Comparison of ENCODE assay signal across 17 cellular contexts in the genomic region with DNA sequence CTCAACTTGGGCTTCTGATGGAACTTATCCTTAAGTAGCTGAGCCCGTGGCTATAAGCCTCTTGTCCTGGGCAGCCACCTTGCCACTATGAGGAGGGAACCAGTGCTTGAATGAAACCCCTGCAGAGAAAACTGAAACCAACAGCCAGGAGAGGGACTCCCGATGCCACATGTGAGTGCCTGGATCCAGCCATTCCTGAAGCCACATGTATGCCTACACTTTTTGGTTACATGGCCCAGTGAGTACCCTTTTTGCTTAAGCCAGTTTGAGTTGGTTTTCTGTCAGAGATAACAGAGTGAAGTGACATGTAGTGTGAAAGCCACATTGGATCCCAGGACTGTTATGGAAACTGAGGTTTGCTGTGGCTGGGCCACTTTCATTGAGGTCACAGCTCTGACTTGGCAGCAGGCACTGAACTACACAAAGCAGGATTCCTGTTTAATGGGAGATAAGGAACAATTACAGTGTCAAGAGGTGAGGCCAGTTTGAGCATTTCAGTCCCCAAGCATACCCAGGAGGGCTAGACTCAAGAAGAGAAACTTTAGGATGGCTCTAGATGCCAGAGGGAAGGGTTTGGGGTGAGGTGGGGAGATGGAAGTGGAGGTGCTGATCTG.
DNase-seq lines count a peak whose midpoint lies in the region; ATAC-seq, FAIRE-seq and TF ChIP-seq lines count a peak whose summit lies in the region.
"Had no signal": no experiment of that assay in that cellular context is flagged by ENCODE, and none has a peak within 500 bp of the region (broad histone marks: within the 10 kb centered on the region; RNA-seq: fewer than 3 reads in every experiment).

No MANE protein-coding gene starts in this region.

- no peak for FAIRE-seq in HepG2 (lab: Jason Lieb, UNC)
- no peak for FAIRE-seq in GM12878 (lab: Jason Lieb, UNC)
- FAIRE-seq: H1 had no signal

- no peaks in the 10 kb centered on the region for H3K27me3 Mint-ChIP-seq in MCF 10A (ENCODE audit: insufficient read depth, unreplicated experiment)
- no peaks in the 10 kb centered on the region for H3K27me3 Mint-ChIP-seq in stimulated activated memory B cell treated with anti-CD40 and anti-IgM and Interleukin-4, amounts not matched to agents 10 μg/mL and 1 μg/mL and 100 μg/mL, for 72 hours

- DNase-seq in MCF 10A (ENCODE audit: unreplicated experiment) (no peak), mammary epithelial cell (no peak), HepG2 (ENCODE audit: low spot score) (no peak), right lobe of liver (no peak), GM12878 (ENCODE audit: low read depth, low spot score) (no peak)
- DNase-seq: AML-193; Caco-2; CD8-positive, alpha-beta memory T cell; DND-41; GDM1 had no signal

- 92% methylated on average over 2 of the region's 2 CpGs for WGBS in mammary epithelial cell (ENCODE audit: low coverage, missing lambda C conversion rate)
- WGBS in HepG2 (ENCODE audit: low lambda C conversion rate) = 75% methylated on average over 2 of the region's 2 CpGs
- 80% methylated on average over 2 of the region's 2 CpGs for WGBS in right lobe of liver (ENCODE audit: insufficient coverage, low coverage, low lambda C conversion rate, missing lambda C conversion rate)
- WGBS in GM12878 (ENCODE audit: insufficient coverage, insufficient replicate concordance, low lambda C conversion rate, missing lambda C conversion rate) = 93% methylated on average over 2 of the region's 2 CpGs

- H3K36me3 ChIP-seq in mammary epithelial cell (ENCODE audit: insufficient read depth, low read length) (no peaks in the 10 kb centered on the region), HepG2 (replicated peaks in 1 of 2; ENCODE audit: control insufficient read depth in 1 of 2, insufficient read depth in 2 of 2, low read length in 2 of 2) (no peaks in the 10 kb centered on the region), right lobe of liver (no peaks in the 10 kb centered on the region), GM12878 (ENCODE audit: control insufficient read depth in 2 of 2, insufficient read depth in 2 of 2, low read length in 1 of 2) (no peaks in the 10 kb centered on the region)
- H3K36me3 ChIP-seq: BLaER1, HAP-1 had no signal

- no peak overlapping the region for H3K9ac ChIP-seq in mammary epithelial cell (ENCODE audit: insufficient read depth, low read length)
- H3K9ac ChIP-seq in HepG2 (ENCODE audit: insufficient read depth, low read depth, low read length) = no peak overlapping the region
- no peak overlapping the region for H3K9ac ChIP-seq in GM12878 (ENCODE audit: control insufficient read depth, insufficient read depth, low read length)
- H3K9ac ChIP-seq: BLaER1 had no signal

- no TSS peak for BruUV-seq in MCF 10A (replicated peaks; lab: Mats Ljungman, UMichigan)
- BruUV-seq in mammary epithelial cell (replicated peaks; lab: Mats Ljungman, UMichigan) = no TSS peak
- BruUV-seq in HepG2 (replicated peaks; lab: Mats Ljungman, UMichigan) = no TSS peak
- no TSS peak for BruUV-seq in GM12878 (replicated peaks; lab: Mats Ljungman, UMichigan)

- H3K4me3 ChIP-seq in mammary epithelial cell (replicated peaks in 1 of 3; ENCODE audit: insufficient read depth in 1 of 3, low read depth in 2 of 3, low read length in 3 of 3) (no peak overlapping the region), HepG2 (replicated peaks in 1 of 3; ENCODE audit: insufficient read depth in 1 of 3, low read depth in 2 of 3, low read length in 3 of 3) (no peak overlapping the region), right lobe of liver (no peak overlapping the region), GM12878 (no peak overlapping the region)
- H3K4me3 ChIP-seq: BLaER1, HAP-1 had no signal

- no peak overlapping the region for H3K4me3 Mint-ChIP-seq in MCF 10A (ENCODE audit: unreplicated experiment)
- H3K4me3 Mint-ChIP-seq in stimulated activated memory B cell treated with anti-CD40 and anti-IgM and Interleukin-4, amounts not matched to agents 10 μg/mL and 1 μg/mL and 100 μg/mL, for 72 hours = no peak overlapping the region
- H3K4me3 Mint-ChIP-seq: CD8-positive, alpha-beta memory T cell had no signal

- H3K27me3 ChIP-seq in mammary epithelial cell (ENCODE audit: insufficient read depth, low read length) (no peaks in the 10 kb centered on the region), HepG2 (ENCODE audit: control insufficient read depth in 1 of 2, insufficient read depth in 2 of 2, low read length in 2 of 2) (no peaks in the 10 kb centered on the region), right lobe of liver (no peaks in the 10 kb centered on the region), GM12878 (replicated peaks in 1 of 2; ENCODE audit: control insufficient read depth in 2 of 2, insufficient read depth in 2 of 2, low read length in 1 of 2) (no peaks in the 10 kb centered on the region)
- H3K27me3 ChIP-seq: BLaER1 had no signal

- no peak for ATAC-seq in HepG2
- ATAC-seq in right lobe of liver = no peak
- no peak for ATAC-seq in GM12878
- ATAC-seq in stimulated activated memory B cell treated with anti-CD40 and anti-IgM and Interleukin-4, amounts not matched to agents 10 μg/mL and 1 μg/mL and 100 μg/mL, for 72 hours = no peak
- ATAC-seq in GM19452 (IDR thresholded peaks at IDR 0.05; ENCODE audit: unreplicated experiment) = no peak
- ATAC-seq in GM18502 (IDR thresholded peaks at IDR 0.05; ENCODE audit: poor library complexity, unreplicated experiment) = no peak

- no peaks in the 10 kb centered on the region for H3K4me1 Mint-ChIP-seq in MCF 10A (ENCODE audit: insufficient read depth, unreplicated experiment)
- peaks cover 21% of the 10 kb centered on the region for H3K4me1 Mint-ChIP-seq in stimulated activated memory B cell treated with anti-CD40 and anti-IgM and Interleukin-4, amounts not matched to agents 10 μg/mL and 1 μg/mL and 100 μg/mL, for 72 hours

- no peaks in the 10 kb centered on the region for H3K79me2 ChIP-seq in mammary epithelial cell (ENCODE audit: insufficient read depth, low read length)
- H3K79me2 ChIP-seq in HepG2 (ENCODE audit: insufficient read depth, low read length) = no peaks in the 10 kb centered on the region
- no peaks in the 10 kb centered on the region for H3K79me2 ChIP-seq in GM12878 (ENCODE audit: control insufficient read depth, insufficient read depth, low read length)

- H3K27ac ChIP-seq in mammary epithelial cell (ENCODE audit: insufficient read depth, low read depth, low read length) (no peak overlapping the region), HepG2 (ENCODE audit: extremely low read length, insufficient read depth, low read length) (no peak overlapping the region), right lobe of liver (no peak overlapping the region), GM12878 (ENCODE audit: control insufficient read depth, insufficient read depth) (peak overlapping the region; percentile 33; the same call in 1 of the 2 replicates)
- H3K27ac ChIP-seq: 22Rv1, BLaER1 had no signal

- in situ Hi-C loops in mammary epithelial cell (cut with MboI; ENCODE audit: low sequenced_read_pairs in 2 of 2) (no loop called here), HepG2 (cut with HindIII; ENCODE audit: extremely low pct_ligation_motif_present, low pct_unique_long_range_greater_than_20kb) (no loop called here), GM12878 (cut with MboI) (loop anchor here (5.0 kb wide), 1 partner anchor 101 kb away; no protein-coding TSS in a partner anchor)

- RAD21 ChIA-PET in GM12878 (lab: Charles Lee; ENCODE audit: unreplicated experiment) = interaction anchor here (0.6 kb wide), 1 partner anchor 126 kb away, joined by 3 read pairs; no protein-coding TSS in a partner anchor

- SMC1A ChIA-PET in GM12878 (lab: Charles Lee; ENCODE audit: uncharacterized antibody, unreplicated experiment) = interaction anchor here (1.3 kb wide), 2 partner anchors 51 to 102 kb away, joined by 3 to 4 read pairs; no protein-coding TSS in a partner anchor

- TF ChIP-seq EP300 in HepG2 (IDR thresholded peaks at IDR 0.05; ENCODE audit: low read depth in 2 of 2, low read length in 2 of 2) (no peak), HepG2 (CRISPR knock-in tag; IDR thresholded peaks at IDR 0.05; ENCODE audit: borderline replicate concordance) (no peak), GM12878 (IDR thresholded peaks at IDR 0.05; ENCODE audit: borderline replicate concordance in 1 of 2, control insufficient read depth in 1 of 2, low read depth in 2 of 2, low read length in 2 of 2) (no peak)

- TF ChIP-seq POLR2A in HepG2 (IDR thresholded peaks at IDR 0.05; ENCODE audit: insufficient read depth in 1 of 2, low read depth in 2 of 2, low read length in 2 of 2) = no peak
- TF ChIP-seq POLR2A in right lobe of liver (IDR thresholded peaks at IDR 0.05) = no peak
- no peak for TF ChIP-seq POLR2A in GM12878 (IDR thresholded peaks at IDR 0.05; ENCODE audit: low read depth, low read length)

- peak overlapping the region; percentile 0 for H3K27ac Mint-ChIP-seq in MCF 10A (ENCODE audit: low read depth, unreplicated experiment)
- H3K27ac Mint-ChIP-seq in stimulated activated memory B cell treated with anti-CD40 and anti-IgM and Interleukin-4, amounts not matched to agents 10 μg/mL and 1 μg/mL and 100 μg/mL, for 72 hours = peak overlapping the region; percentile 81

- no peaks in the 10 kb centered on the region for H3K4me1 ChIP-seq in mammary epithelial cell (ENCODE audit: insufficient read depth, low read length)
- H3K4me1 ChIP-seq in HepG2 (ENCODE audit: insufficient read depth, low read length) = peaks cover 60% of the 10 kb centered on the region
- H3K4me1 ChIP-seq in right lobe of liver = no peaks in the 10 kb centered on the region
- peaks cover 29% of the 10 kb centered on the region for H3K4me1 ChIP-seq in GM12878 (ENCODE audit: control insufficient read depth, insufficient read depth, low read length)
- H3K4me1 ChIP-seq: BLaER1, HAP-1 had no signal

- dilution Hi-C loops in mammary epithelial cell (cut with HindIII; ENCODE audit: low sequenced_read_pairs) = loop anchor here (5.0 kb wide), 1 partner anchor 49 kb away; no protein-coding TSS in a partner anchor

- intact Hi-C loops in MCF 10A (cut with micrococcal nuclease) (no loop called here), mammary epithelial cell (cut with micrococcal nuclease) (no loop called here), HepG2 (cut with micrococcal nuclease; ENCODE audit: unreplicated experiment) (loop anchor here (10.0 kb wide), 1 partner anchor 77 kb away; no protein-coding TSS in a partner anchor), right lobe of liver (cut with DNase I) (no loop called here), GM12878 (cut with micrococcal nuclease; ENCODE audit: unreplicated experiment) (loop anchor here (2.0 kb wide), 3 partner anchors 53 to 103 kb away; no protein-coding TSS in a partner anchor)

- no peak overlapping the region for H2AFZ ChIP-seq in mammary epithelial cell (ENCODE audit: low read depth, low read length)
- no peak overlapping the region for H2AFZ ChIP-seq in HepG2 (ENCODE audit: low read length)
- H2AFZ ChIP-seq in GM12878 (ENCODE audit: control insufficient read depth, low read depth, low read length) = peak overlapping the region; percentile 55

- H3K36me3 Mint-ChIP-seq in MCF 10A (ENCODE audit: insufficient read depth, unreplicated experiment) = no peaks in the 10 kb centered on the region
- H3K36me3 Mint-ChIP-seq in stimulated activated memory B cell treated with anti-CD40 and anti-IgM and Interleukin-4, amounts not matched to agents 10 μg/mL and 1 μg/mL and 100 μg/mL, for 72 hours = no peaks in the 10 kb centered on the region
- H3K36me3 Mint-ChIP-seq: CD8-positive, alpha-beta memory T cell had no signal

- POLR2A ChIA-PET in MCF 10A (lab: Yijun Ruan, JAX) (no interaction called here), HepG2 (lab: Yijun Ruan, JAX) (no interaction called here), GM12878 (lab: Charles Lee) (no interaction called here)

- H3K9me3 Mint-ChIP-seq in MCF 10A (ENCODE audit: unreplicated experiment) = no peaks in the 10 kb centered on the region
- no peaks in the 10 kb centered on the region for H3K9me3 Mint-ChIP-seq in stimulated activated memory B cell treated with anti-CD40 and anti-IgM and Interleukin-4, amounts not matched to agents 10 μg/mL and 1 μg/mL and 100 μg/mL, for 72 hours
- H3K9me3 Mint-ChIP-seq: CD8-positive, alpha-beta memory T cell had no signal

- H4K20me1 ChIP-seq in mammary epithelial cell (ENCODE audit: insufficient read depth, low read length) (no peaks in the 10 kb centered on the region), HepG2 (ENCODE audit: insufficient read depth, low read length) (no peaks in the 10 kb centered on the region), GM12878 (ENCODE audit: control insufficient read depth, insufficient read depth) (no peaks in the 10 kb centered on the region)
- H4K20me1 ChIP-seq: BLaER1 had no signal

- TF ChIP-seq RAD21 in HepG2 (CRISPR knock-in tag; IDR thresholded peaks at IDR 0.05) (no peak), GM12878 (IDR thresholded peaks at IDR 0.05; ENCODE audit: insufficient read depth, low read depth, low read length) (no peak)

- TF ChIP-seq CTCF in MCF 10A (IDR thresholded peaks at IDR 0.05; ENCODE audit: unreplicated experiment) = no peak
- no peak for TF ChIP-seq CTCF in mammary epithelial cell (conservative IDR thresholded peaks at IDR 0.05 in 1 of 2, IDR thresholded peaks at IDR 0.05 in 1 of 2; ENCODE audit: extremely low read depth in 1 of 2, insufficient read depth in 1 of 2, low read depth in 1 of 2, low read length in 2 of 2)
- TF ChIP-seq CTCF in HepG2 (CRISPR knock-in tag; IDR thresholded peaks at IDR 0.05) = no peak
- TF ChIP-seq CTCF in right lobe of liver (IDR thresholded peaks at IDR 0.05) = no peak
- TF ChIP-seq CTCF in GM12878 (IDR thresholded peaks at IDR 0.05 in 2 of 3, conservative IDR thresholded peaks at IDR 0.05 in 1 of 3; ENCODE audit: control insufficient read depth in 2 of 3, extremely low read depth in 1 of 3, insufficient read depth in 1 of 3, low read depth in 3 of 3, low read length in 3 of 3) = no peak

- CTCF ChIA-PET in MCF 10A (lab: Yijun Ruan, JAX) (no interaction called here), mammary epithelial cell (lab: Charles Lee; ENCODE audit: low non-redundant PET) (no interaction called here), HepG2 (lab: Yijun Ruan, JAX; ENCODE audit: low intra/inter-chr PET ratio, low total read pairs) (no interaction called here), GM12878 (lab: Yijun Ruan, JAX) (no interaction called here)

- H3K4me2 ChIP-seq in mammary epithelial cell (ENCODE audit: insufficient read depth, low read depth, low read length) (no peak overlapping the region), HepG2 (ENCODE audit: low read depth, low read length) (no peak overlapping the region), GM12878 (ENCODE audit: control insufficient read depth, insufficient read depth) (no peak overlapping the region)
- H3K4me2 ChIP-seq: BLaER1 had no signal

- no peaks in the 10 kb centered on the region for H3K9me3 ChIP-seq in mammary epithelial cell (replicated peaks; ENCODE audit: insufficient read depth, low read length)
- no peaks in the 10 kb centered on the region for H3K9me3 ChIP-seq in HepG2 (ENCODE audit: low read length)
- H3K9me3 ChIP-seq in right lobe of liver = no peaks in the 10 kb centered on the region
- H3K9me3 ChIP-seq in GM12878 (replicated peaks; ENCODE audit: control insufficient read depth, insufficient read depth, low read length) = no peaks in the 10 kb centered on the region
- H3K9me3 ChIP-seq: BLaER1, Caco-2, HAP-1 had no signal

Comparison
In these comparisons a context has a peak if more than half of its experiments do, and no peak if none do; other contexts are left out.
1. intact Hi-C loops: an anchor here in HepG2 (10.0 kb wide) and GM12878 (2.0 kb wide); none called in MCF 10A, mammary epithelial cell and right lobe of liver.